13 cellular contexts compared by ENCODE assay signal in genomic region chr12:66662729-66663128, GRCh38. TPM values are rescaled to one million over a fixed set of nuclear protein-coding genes. Genes with fewer than 3 reads are reported as not detected.
A peak's percentile ranks its signal among the peaks of the same experiment; 100 is the strongest.
DNase-seq lines count a peak whose midpoint lies in the region; ATAC-seq and TF ChIP-seq lines count a peak whose summit lies in the region.
"Had no signal": no experiment of that assay in that cellular context is flagged by ENCODE, and none has a peak within 500 bp of the region (broad histone marks: within the 10 kb centered on the region; RNA-seq: fewer than 3 reads in every experiment).

No MANE protein-coding gene starts in this region.

- TF ChIP-seq CTCF in PC-9 (conservative IDR thresholded peaks at IDR 0.05) (no peak), fibroblast of pulmonary artery (IDR thresholded peaks at IDR 0.05; ENCODE audit: low read length, missing control alignments) (no peak), CD14-positive monocyte (IDR thresholded peaks at IDR 0.05) (no peak)

- H3K4me1 ChIP-seq in PC-9 (replicated peaks; ENCODE audit: insufficient read depth), result peaks cover 31% of the 10 kb centered on the region

- H3K4me3 ChIP-seq in PC-9 (peak overlapping the region; percentile 18; the same call in 1 of the 2 replicates), fibroblast of pulmonary artery (replicated peaks; ENCODE audit: low read depth, low read length) (no peak overlapping the region)

- no peak for ATAC-seq in HG03196 (IDR thresholded peaks at IDR 0.05; ENCODE audit: unreplicated experiment)
- ATAC-seq in activated T-cell treated with anti-CD3 and anti-CD28 coated beads, Interleukin-2, amount 50 U/mL, for 4 hours, result no peak

- H3K27me3 ChIP-seq in PC-9 (ENCODE audit: insufficient read depth, low read depth), result no peaks in the 10 kb centered on the region

- no peaks in the 10 kb centered on the region for H3K9me3 ChIP-seq in PC-9 (ENCODE audit: insufficient read depth, low read depth)

- peaks cover 10% of the 10 kb centered on the region for H3K27me3 Mint-ChIP-seq in activated T-cell treated with anti-CD3 and anti-CD28 coated beads, Interleukin-2, amount 50 U/mL, for 4 hours (ENCODE audit: low read depth)
- H3K27me3 Mint-ChIP-seq in CD14-positive monocyte (ENCODE audit: low read depth in 3 of 3), result peaks cover 0 to 3% (median 0%) of the 10 kb centered on the region in 3 donors
- H3K27me3 Mint-ChIP-seq: IgD-negative memory B cell had no signal

- in situ Hi-C loops in ACHN (cut with HindIII; ENCODE audit: low pct_ligation_motif_present, low pct_unique_long_range_greater_than_20kb, low sequenced_read_pairs), result no loop called here

- H3K27ac ChIP-seq in PC-9, result peak overlapping the region; percentile 55

- no peak overlapping the region for H3K27ac Mint-ChIP-seq in CD14-positive monocyte
- H3K27ac Mint-ChIP-seq: IgD-negative memory B cell had no signal

- peaks cover 3% of the 10 kb centered on the region for H3K4me1 Mint-ChIP-seq in activated T-cell treated with anti-CD3 and anti-CD28 coated beads, Interleukin-2, amount 50 U/mL, for 4 hours (ENCODE audit: low read depth)
- peaks cover 4% of the 10 kb centered on the region for H3K4me1 Mint-ChIP-seq in CD14-positive monocyte

- POLR2A ChIA-PET in PC-9 (lab: Charles Lee; ENCODE audit: unreplicated experiment), result interaction anchor here (0.6 kb wide), 1 partner anchor 1033 kb away, joined by 4 read pairs; no protein-coding TSS in a partner anchor

- H3K79me2 ChIP-seq in PC-9 (ENCODE audit: low read depth), result no peaks in the 10 kb centered on the region

- H3F3A ChIP-seq in PC-9 (ENCODE audit: insufficient read depth, low read depth), result peaks cover 18% of the 10 kb centered on the region; the same call in 1 of the 2 replicates

- H3K4me2 ChIP-seq in PC-9, result peak overlapping the region; percentile 73

- H3K9me3 Mint-ChIP-seq in activated T-cell treated with anti-CD3 and anti-CD28 coated beads, Interleukin-2, amount 50 U/mL, for 4 hours, result no peaks in the 10 kb centered on the region
- H3K9me3 Mint-ChIP-seq in CD14-positive monocyte, result peaks cover 0 to 3% (median 0%) of the 10 kb centered on the region in 7 donors
- H3K9me3 Mint-ChIP-seq: IgD-negative memory B cell had no signal

- no peaks in the 10 kb centered on the region for H4K20me1 ChIP-seq in PC-9 (ENCODE audit: insufficient read depth)

- peak overlapping the region; percentile 53; the same call in 1 of the 2 replicates for H2AFZ ChIP-seq in PC-9

- BruUV-seq in PC-9 (replicated peaks; lab: Mats Ljungman, UMichigan), result no TSS peak

- no peaks in the 10 kb centered on the region for H3K36me3 ChIP-seq in PC-9 (ENCODE audit: low read depth)

- DNase-seq in ACHN (peak; percentile 45), HT1080 (ENCODE audit: low read depth) (peak; percentile 76), PC-9 (peak in 1 of 2 experiments; percentile 58), fibroblast of pulmonary artery (ENCODE audit: low read depth) (peak; percentile 18), CD14-positive monocyte (ENCODE audit: low spot score) (no peak), UCSD-AML1 (lab: John Stamatoyannopoulos, UW; ENCODE audit: unreplicated experiment) (no peak)
- DNase-seq in activated T-cell treated with anti-CD3 and anti-CD28 coated beads, Interleukin-2, amount 50 U/mL, for 4 hours, result no peak
- DNase-seq: hypothalamus; NK-92 treated with Interleukin-12 subunit alpha and Interleukin-12 subunit beta, amount 100 ng/mL, for 24 hours had no signal

- H3K4me3 Mint-ChIP-seq in activated T-cell treated with anti-CD3 and anti-CD28 coated beads, Interleukin-2, amount 50 U/mL, for 4 hours, result no peak overlapping the region
- H3K4me3 Mint-ChIP-seq in CD14-positive monocyte, result no peak overlapping the region

- intact Hi-C loops in PC-9 (cut with micrococcal nuclease; ENCODE audit: unreplicated experiment), result no loop called here
- intact Hi-C loops in CD14-positive monocyte (cut with micrococcal nuclease), result no loop called here

- CTCF ChIA-PET in PC-9 (lab: Charles Lee), result no interaction called here

- no peaks in the 10 kb centered on the region for H3K9me2 ChIP-seq in PC-9 (ENCODE audit: insufficient read depth)

- H3K36me3 Mint-ChIP-seq in activated T-cell treated with anti-CD3 and anti-CD28 coated beads, Interleukin-2, amount 50 U/mL, for 4 hours (ENCODE audit: insufficient read depth), result no peaks in the 10 kb centered on the region
- H3K36me3 Mint-ChIP-seq in CD14-positive monocyte, result no peaks in the 10 kb centered on the region
- H3K36me3 Mint-ChIP-seq: IgD-negative memory B cell had no signal

RNA-seq across cellular contexts. Expression of gene GRIP1, which starts 16.1 kb away (rescaled TPM):
- total RNA-seq in HT1080 (2014; rRNA removed; shearing (Covaris generic)), result 0.37 and 1.5 TPM in 2 replicates
- polyA plus RNA-seq in HT1080 (2015; cell fraction: cytosol; rRNA removed), result 0.06 TPM in 1 of 2 replicates, not detected in the other
- 0.36 and 0.73 TPM in 2 replicates for polyA plus RNA-seq in HT1080 (2015; cell fraction: nucleus; rRNA removed)
- 16.0 and 27.1 TPM in 2 replicates for total RNA-seq in PC-9 (2021)
- 1 to 10 TPM; 1.6 to 8.0 (median 4.4) TPM for total RNA-seq in activated T-cell treated with anti-CD3 and anti-CD28 coated beads, Interleukin-2, amount 50 U/mL, for 4 hours
- not detected for polyA plus RNA-seq in CD14-positive monocyte
- total RNA-seq: T-helper 2 cell treated with Interferon-gamma antibody and Interleukin-4, amounts not matched to agents 100 ng/mL and 5 ng/mL, for 36 hours had no signal
- polyA plus RNA-seq: AG04450, IgD-negative memory B cell had no signal

Comparison
In these comparisons a context has a peak if more than half of its experiments do, and no peak if none do; other contexts are left out.
1. DNase-seq: peak in ACHN (single experiment), HT1080 (single experiment) and fibroblast of pulmonary artery (single experiment); none in activated T-cell treated with anti-CD3 and anti-CD28 coated beads, Interleukin-2, amount 50 U/mL, for 4 hours (single experiment), CD14-positive monocyte (single experiment) and UCSD-AML1 (single experiment).